In the genomic region with DNA sequence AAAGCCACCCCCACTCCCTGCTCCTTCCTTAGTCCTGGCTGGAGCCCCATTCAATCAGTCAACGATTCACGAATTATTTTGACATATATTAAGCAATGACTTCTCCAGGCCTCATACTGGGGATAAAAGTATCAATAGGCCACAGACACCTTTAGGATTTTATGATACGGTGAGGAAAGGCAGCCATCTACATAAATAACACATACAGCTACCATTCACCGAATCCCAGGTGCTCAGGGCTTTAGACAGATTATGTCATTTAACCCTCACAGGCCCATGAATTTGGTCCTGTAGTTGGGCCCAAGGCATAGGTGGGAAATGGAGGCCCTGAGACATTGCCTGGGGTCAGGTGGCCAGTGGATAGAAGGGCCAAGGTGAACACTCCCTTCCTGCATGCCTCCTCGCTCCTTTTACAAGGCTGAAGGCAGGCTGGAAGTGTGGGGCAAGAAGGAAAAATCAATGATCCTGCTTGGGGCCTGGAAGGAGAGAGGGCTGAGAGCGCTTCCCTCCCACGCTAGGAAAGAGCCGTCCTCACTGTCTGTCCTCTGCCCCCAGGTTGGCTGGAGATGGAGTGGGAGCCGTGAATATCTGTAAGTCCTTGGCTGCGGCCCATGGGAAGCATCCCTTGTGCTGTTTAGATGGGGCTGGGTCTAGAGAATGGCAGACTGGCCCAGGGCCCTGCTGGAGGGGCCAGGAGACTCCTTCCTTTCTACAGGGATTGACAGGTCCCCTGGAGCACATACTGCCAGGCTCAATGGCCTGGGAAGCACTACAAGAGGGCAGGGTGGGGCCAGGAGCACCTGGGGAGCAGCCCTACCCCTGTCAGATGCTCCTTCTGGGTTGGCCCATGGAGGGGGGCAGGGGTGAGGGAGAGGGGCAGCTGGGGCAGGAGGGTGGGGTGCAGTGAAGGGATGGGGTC, we compare ENCODE assay signal across 11 cellular contexts. TPM values are rescaled to one million over a fixed set of nuclear protein-coding genes. Genes with fewer than 3 reads are reported as not detected.
DNase-seq lines count a peak whose midpoint lies in the region; TF ChIP-seq lines count a peak whose summit lies in the region.
"Had no signal": no experiment of that assay in that cellular context is flagged by ENCODE, and none has a peak within 500 bp of the region (broad histone marks: within the 10 kb centered on the region; RNA-seq: fewer than 3 reads in every experiment).

No MANE protein-coding gene starts in this region.

- TF ChIP-seq EP300 in stomach (IDR thresholded peaks at IDR 0.05) = no peak

- H3K4me1 ChIP-seq in PC-9 (replicated peaks; ENCODE audit: insufficient read depth) (peaks cover 67% of the 10 kb centered on the region), stomach (peaks cover 50 to 72% (median 59%) of the 10 kb centered on the region in 4 donors)

- POLR2A ChIA-PET in PC-9 (lab: Charles Lee; ENCODE audit: unreplicated experiment) = interaction anchor here (0.6 to 0.7 kb wide), 3 partner anchors 23 to 632 kb away, joined by 5 to 7 read pairs (median 6); no protein-coding TSS in a partner anchor

- DNase-seq in activated CD8-positive, alpha-beta memory T cell treated with anti-CD3 and anti-CD28 coated beads, Interleukin-2, amount 50 U/mL, for 48 hours = peak; percentile 38
- no peak for DNase-seq in activated CD8-positive, alpha-beta memory T cell treated with anti-CD3 and anti-CD28 coated beads, Interleukin-2, amount 50 U/mL, for 4 hours
- DNase-seq in PC-9 = no peak
- peak; percentile 47 for DNase-seq in islet precursor cell
- DNase-seq in stomach = no peak
- no peak for DNase-seq in kidney glomerular epithelial cell (lab: John Stamatoyannopoulos, UW)
- DNase-seq in SKM-1 (lab: John Stamatoyannopoulos, UW; ENCODE audit: unreplicated experiment) = no peak
- no peak for DNase-seq in NK-92 treated with Interleukin-12 subunit alpha and Interleukin-12 subunit beta, amount 100 ng/mL, for 24 hours (lab: John Stamatoyannopoulos, UW)
- DNase-seq: glutamatergic neuron had no signal

- TF ChIP-seq POLR2A in stomach (IDR thresholded peaks at IDR 0.05) = no peak

- H3K79me2 ChIP-seq in PC-9 (ENCODE audit: low read depth) = peaks cover 8% of the 10 kb centered on the region

- intact Hi-C loops in PC-9 (cut with micrococcal nuclease; ENCODE audit: unreplicated experiment) (no loop called here), stomach (cut with DNase I; ENCODE audit: low total_unique reads) (no loop called here)

- BruUV-seq in PC-9 (replicated peaks; lab: Mats Ljungman, UMichigan) = no TSS peak

- H3K36me3 ChIP-seq in PC-9 (ENCODE audit: low read depth) (peaks cover 55% of the 10 kb centered on the region), stomach (no peaks in the 10 kb centered on the region)
- H3K36me3 ChIP-seq: BLaER1 had no signal

- peak overlapping the region; percentile 59 for H3K4me2 ChIP-seq in PC-9
- H3K4me2 ChIP-seq: BLaER1 had no signal

- H3F3A ChIP-seq in PC-9 (ENCODE audit: insufficient read depth, low read depth) = peaks cover 99% of the 10 kb centered on the region

- no peaks in the 10 kb centered on the region for H3K27me3 ChIP-seq in PC-9 (ENCODE audit: insufficient read depth, low read depth)
- H3K27me3 ChIP-seq in stomach = peaks cover 0 to 29% (median 9%) of the 10 kb centered on the region in 3 donors

- H3K27ac ChIP-seq in PC-9 (peak overlapping the region; percentile 90), stomach (peak overlapping the region in 4 of 5 donors; percentile 60 to 72 (median 67))
- H3K27ac ChIP-seq: BLaER1 had no signal

- CTCF ChIA-PET in PC-9 (lab: Charles Lee) = no interaction called here

- 78 to 88% (median 81%) methylated on average over 10 of the region's 10 CpGs for WGBS in stomach, 5 donors

- TF ChIP-seq CTCF in PC-9 (conservative IDR thresholded peaks at IDR 0.05) = no peak
- no peak for TF ChIP-seq CTCF in stomach (IDR thresholded peaks at IDR 0.05)

- H4K20me1 ChIP-seq in PC-9 (ENCODE audit: insufficient read depth) = peaks cover 41% of the 10 kb centered on the region
- H4K20me1 ChIP-seq: BLaER1 had no signal

- no peaks in the 10 kb centered on the region for H3K9me2 ChIP-seq in PC-9 (ENCODE audit: insufficient read depth)

- H3K4me3 ChIP-seq in PC-9 = no peak overlapping the region
- no peak overlapping the region for H3K4me3 ChIP-seq in stomach
- H3K4me3 ChIP-seq: BLaER1 had no signal

- no peak overlapping the region for H2AFZ ChIP-seq in PC-9

- H3K9me3 ChIP-seq in PC-9 (ENCODE audit: insufficient read depth, low read depth) (no peaks in the 10 kb centered on the region), stomach (no peaks in the 10 kb centered on the region)
- H3K9me3 ChIP-seq: BLaER1 had no signal

RNA-seq across cellular contexts. Expression of a gene that starts 14.8 kb away (rescaled TPM):
- total RNA-seq in PC-9 (2021) = 3,783 and 4,555 TPM in 2 replicates
- 100 to 1,000 TPM in 1 of 5 donors, 10 to 100 TPM in 2, not detected in 2; 47.0 to 186 (median 95.8) TPM for total RNA-seq in stomach
- polyA plus RNA-seq in stomach = 100 to 1,000 TPM in 2 of 3 donors, 1 to 10 TPM in 1; 6.4 to 214 (median 138) TPM

RNA-seq across cellular contexts. Expression of a gene that starts 26.6 kb away (rescaled TPM):
- total RNA-seq in PC-9 (2021) (2.7 and 5.7 TPM in 2 replicates), stomach (not detected)
- not detected for polyA plus RNA-seq in stomach
- polyA plus RNA-seq: liver had no signal

RNA-seq across cellular contexts. Expression of a gene that starts 43.5 kb away (rescaled TPM):
- total RNA-seq in PC-9 (2021) = 2.5 and 4.3 TPM in 2 replicates
- total RNA-seq in stomach = not detected
- polyA plus RNA-seq in stomach = under 1 TPM in 1 of 3 donors, not detected in 2; 0.15 TPM
- total RNA-seq: liver had no signal
- polyA plus RNA-seq: liver had no signal

RNA-seq across cellular contexts. Expression of a gene that starts 56.1 kb away (rescaled TPM):
- 84.1 and 94.9 TPM in 2 replicates for total RNA-seq in PC-9 (2021)
- total RNA-seq in stomach = under 1 TPM in 3 of 5 donors, not detected in 2; 0.29 to 0.45 (median 0.37) TPM
- 1 to 10 TPM in 2 of 3 donors, not detected in 1; 3.1 to 3.7 TPM for polyA plus RNA-seq in stomach

Comparison
In these comparisons a context has a peak if more than half of its experiments do, and no peak if none do; other contexts are left out.
1. DNase-seq: peak in activated CD8-positive, alpha-beta memory T cell treated with anti-CD3 and anti-CD28 coated beads, Interleukin-2, amount 50 U/mL, for 48 hours (single experiment) and islet precursor cell (single experiment); none in activated CD8-positive, alpha-beta memory T cell treated with anti-CD3 and anti-CD28 coated beads, Interleukin-2, amount 50 U/mL, for 4 hours (single experiment), PC-9 (0 of 2), stomach (single experiment), kidney glomerular epithelial cell (single experiment), SKM-1 (single experiment) and NK-92 treated with Interleukin-12 subunit alpha and Interleukin-12 subunit beta, amount 100 ng/mL, for 24 hours (single experiment).
2. RNA of a gene that starts 14.8 kb away (total RNA-seq): 3,783 to 4,555 TPM in PC-9; 47.0 to 186 TPM in stomach; every median in the first group is over 10 times any median in the second.